ENCODE assay signal across 8 cellular contexts in the genomic region with DNA sequence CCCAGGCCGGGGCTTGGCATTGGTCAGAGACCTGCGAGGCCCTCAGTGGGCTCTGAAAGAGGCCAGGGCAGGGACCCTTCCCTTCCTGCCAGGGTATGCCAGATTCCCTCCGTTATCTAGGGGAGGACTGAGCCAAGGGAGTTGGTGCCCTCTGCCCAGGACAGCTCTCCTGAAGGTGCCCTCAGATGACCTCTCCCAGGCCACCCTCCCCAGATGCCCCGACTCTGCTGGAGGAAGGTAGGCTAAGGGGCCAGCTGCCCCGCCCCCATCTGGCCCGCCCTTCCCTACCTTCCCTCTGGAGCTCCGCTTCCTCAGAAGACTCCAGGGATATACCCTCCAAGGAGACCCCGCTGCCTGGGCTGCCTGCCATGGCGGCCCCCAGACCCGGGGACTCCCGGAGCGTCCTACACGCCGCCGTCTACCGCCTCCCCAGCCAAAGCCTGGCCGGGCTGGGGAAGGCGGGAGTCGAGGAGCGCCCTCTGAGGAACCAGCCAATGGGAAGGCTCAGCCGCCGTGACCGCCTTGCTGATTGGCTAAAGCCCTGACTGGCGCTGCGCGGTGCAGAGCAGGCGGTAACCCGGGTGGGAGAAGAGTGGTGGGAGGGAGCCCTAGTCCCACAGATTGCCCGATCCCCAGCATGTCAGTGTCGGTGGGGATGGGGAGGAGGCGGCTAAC. TPM values are rescaled to one million over a fixed set of nuclear protein-coding genes. Genes with fewer than 3 reads are reported as not detected.
DNase-seq lines count a peak whose midpoint lies in the region; TF ChIP-seq lines count a peak whose summit lies in the region.

No MANE protein-coding gene starts in this region.

- H4K20me1 ChIP-seq in SK-N-SH (ENCODE audit: insufficient read depth) = no peaks in the 10 kb centered on the region

- WGBS in SK-N-SH (ENCODE audit: low lambda C conversion rate) = 3% methylated on average over 7 of the region's 31 CpGs

- POLR2A ChIA-PET in SK-N-SH (lab: Yijun Ruan, JAX) = no interaction called here

- peak; percentile 85 for DNase-seq in A172 (ENCODE audit: low spot score)
- peak; percentile 83 for DNase-seq in GM19238 (ENCODE audit: insufficient read length, low spot score)
- DNase-seq in NCI-H1048 (lab: John Stamatoyannopoulos, UW) = peak; percentile 58
- peak; percentile 98 for DNase-seq in SK-N-SH
- DNase-seq in activated naive CD4-positive, alpha-beta T cell treated with anti-CD3 and anti-CD28 coated beads, Interleukin-2, amount 10 ng/mL, durations not matched to agents 7 days and 5 days = peak; percentile 92
- DNase-seq in glomerular endothelial cell (ENCODE audit: extremely low read depth, low read depth, low spot score) = peak; percentile 39
- DNase-seq in stromal cell of bone marrow (ENCODE audit: low read depth) = peak; percentile 65

- H3K4me3 ChIP-seq in SK-N-SH (ENCODE audit: low read depth in 2 of 2, low read length in 1 of 2) (peak overlapping the region; percentile 56 to 66), neutrophil (ENCODE audit: low read depth in 1 of 2, low read length in 1 of 2) (peak overlapping the region; percentile 25 to 29)

- peak overlapping the region; percentile 51; the same call in 1 of the 2 replicates for H3K9ac ChIP-seq in SK-N-SH

- no peak for TF ChIP-seq EP300 in SK-N-SH (IDR thresholded peaks at IDR 0.05; ENCODE audit: borderline replicate concordance in 1 of 2, low read depth in 1 of 2, low read length in 1 of 2)

- H3K79me2 ChIP-seq in SK-N-SH (ENCODE audit: insufficient read depth) = no peaks in the 10 kb centered on the region

- peak overlapping the region; percentile 78 for H2AFZ ChIP-seq in SK-N-SH (ENCODE audit: low read depth)

- H3K4me1 ChIP-seq in SK-N-SH (ENCODE audit: control insufficient read depth in 1 of 2, insufficient read depth in 2 of 2, low read depth in 1 of 2, low read length in 1 of 2) (peaks cover 7 to 20% of the 10 kb centered on the region in 2 experiments; a peak in 2 of 4 replicates), neutrophil (ENCODE audit: control insufficient read depth in 1 of 2, insufficient read depth in 1 of 2, low read depth in 1 of 2, low read length in 1 of 2) (peaks cover 7 to 12% of the 10 kb centered on the region in 2 experiments)

- TF ChIP-seq CTCF in SK-N-SH (IDR thresholded peaks at IDR 0.05) (no peak), neutrophil (IDR thresholded peaks at IDR 0.05) (no peak)

- peaks cover 78% of the 10 kb centered on the region for H3K27me3 Mint-ChIP-seq in activated naive CD4-positive, alpha-beta T cell treated with anti-CD3 and anti-CD28 coated beads, Interleukin-2, amount 10 ng/mL, durations not matched to agents 7 days and 5 days

- H3K4me2 ChIP-seq in SK-N-SH = peak overlapping the region; percentile 91

- CTCF ChIA-PET in SK-N-SH (lab: Yijun Ruan, JAX) = interaction anchor here (0.7 to 23.5 kb wide), 6 partner anchors 9 to 140 kb away, joined by 3 to 344 read pairs (median 14); partner anchors contain the start of genes CD300LG and MPP2
- CTCF ChIA-PET in activated naive CD4-positive, alpha-beta T cell treated with anti-CD3 and anti-CD28 coated beads, Interleukin-2, amount 10 ng/mL, durations not matched to agents 7 days and 5 days (lab: Charles Lee) = interaction anchor here (0.5 to 6.3 kb wide), 3 partner anchors 21 to 141 kb away, joined by 3 to 31 read pairs (median 7); no protein-coding TSS in a partner anchor

- H3K27me3 ChIP-seq in SK-N-SH (ENCODE audit: insufficient read depth) (no peaks in the 10 kb centered on the region), neutrophil (peaks cover 85% of the 10 kb centered on the region)

- no peak overlapping the region; a peak in 1 of 4 replicates for H3K27ac ChIP-seq in SK-N-SH (ENCODE audit: low read depth in 2 of 2, low read length in 1 of 2)
- H3K27ac ChIP-seq in neutrophil = no peak overlapping the region

- no peak overlapping the region for H3K27ac Mint-ChIP-seq in activated naive CD4-positive, alpha-beta T cell treated with anti-CD3 and anti-CD28 coated beads, Interleukin-2, amount 10 ng/mL, durations not matched to agents 7 days and 5 days

- no peaks in the 10 kb centered on the region for H3F3A ChIP-seq in SK-N-SH (replicated peaks; ENCODE audit: insufficient read depth)

- no peaks in the 10 kb centered on the region for H3K9me2 ChIP-seq in SK-N-SH

- peaks cover 16% of the 10 kb centered on the region for H3K4me1 Mint-ChIP-seq in activated naive CD4-positive, alpha-beta T cell treated with anti-CD3 and anti-CD28 coated beads, Interleukin-2, amount 10 ng/mL, durations not matched to agents 7 days and 5 days

- peak overlapping the region; percentile 74 for H3K4me3 Mint-ChIP-seq in activated naive CD4-positive, alpha-beta T cell treated with anti-CD3 and anti-CD28 coated beads, Interleukin-2, amount 10 ng/mL, durations not matched to agents 7 days and 5 days

- H3K9me3 ChIP-seq in SK-N-SH = no peaks in the 10 kb centered on the region
- no peaks in the 10 kb centered on the region for H3K9me3 ChIP-seq in neutrophil

- TF ChIP-seq RAD21 in SK-N-SH (IDR thresholded peaks at IDR 0.05; ENCODE audit: low read length) = no peak

- H3K36me3 ChIP-seq in SK-N-SH (replicated peaks in 1 of 2; ENCODE audit: control insufficient read depth in 1 of 2, insufficient read depth in 2 of 2, low read length in 1 of 2) (no peaks in the 10 kb centered on the region), neutrophil (no peaks in the 10 kb centered on the region)

- no peaks in the 10 kb centered on the region for H3K36me3 Mint-ChIP-seq in activated naive CD4-positive, alpha-beta T cell treated with anti-CD3 and anti-CD28 coated beads, Interleukin-2, amount 10 ng/mL, durations not matched to agents 7 days and 5 days

- H3K9me3 Mint-ChIP-seq in activated naive CD4-positive, alpha-beta T cell treated with anti-CD3 and anti-CD28 coated beads, Interleukin-2, amount 10 ng/mL, durations not matched to agents 7 days and 5 days = no peaks in the 10 kb centered on the region

TF ChIP-seq in SK-N-SH, 30 proteins besides CTCF, POLR2A, EP300 and RAD21 (continues in another document):
- no peak for TF ChIP-seq JUND (IDR thresholded peaks at IDR 0.05)
- no peak for TF ChIP-seq POLR2AphosphoS5 (IDR thresholded peaks at IDR 0.05; ENCODE audit: low read depth, low read length)
- no peak for TF ChIP-seq USF1 (IDR thresholded peaks at IDR 0.05; ENCODE audit: borderline replicate concordance, low read depth)
- no peak for TF ChIP-seq SIN3A (IDR thresholded peaks at IDR 0.05; ENCODE audit: borderline replicate concordance, low read depth, low read length)
- TF ChIP-seq IRF3 (IDR thresholded peaks at IDR 0.05; ENCODE audit: low read depth, low read length) = peak; percentile 68
- TF ChIP-seq RCOR1 (IDR thresholded peaks at IDR 0.05; ENCODE audit: low read length) = no peak
- TF ChIP-seq NRF1 (IDR thresholded peaks at IDR 0.05; ENCODE audit: low read depth, low read length) = 0 out of 2 replicates have a peak, but pooled peaks have one; percentile 26
- TF ChIP-seq YY1 (IDR thresholded peaks at IDR 0.05; ENCODE audit: low read depth) = no peak

RNA-seq across cellular contexts. Expression of gene MPP2, which starts 7.0 kb away (rescaled TPM):
- 4.8 TPM in 2 replicates for total RNA-seq in A172 (2014; rRNA removed; shearing (Covaris generic))
- polyA plus RNA-seq in SK-N-SH (2012; rRNA removed) = 8.1 and 8.3 TPM in 2 replicates
- 3.6 and 5.5 TPM in 2 replicates for polyA plus RNA-seq in SK-N-SH (2012; cell fraction: cytosol; rRNA removed)
- 10.2 and 13.4 TPM in 2 replicates for polyA plus RNA-seq in SK-N-SH (2012; cell fraction: nucleus; rRNA removed)
- 1.2 and 1.9 TPM in 2 replicates for total RNA-seq in glomerular endothelial cell

RNA-seq across cellular contexts. Expression of gene PPY, which starts 42.0 kb away (rescaled TPM):
- total RNA-seq in A172 (2014; rRNA removed; shearing (Covaris generic)) = not detected in 2 replicates
- not detected in 2 replicates for polyA plus RNA-seq in SK-N-SH (2012; rRNA removed)
- not detected in 2 replicates for polyA plus RNA-seq in SK-N-SH (2012; cell fraction: cytosol; rRNA removed)
- not detected in 2 replicates for polyA plus RNA-seq in SK-N-SH (2012; cell fraction: nucleus; rRNA removed)
- total RNA-seq in glomerular endothelial cell = not detected in 2 replicates

RNA-seq across cellular contexts. Expression of gene CD300LG, which starts 53.3 kb away (rescaled TPM):
- not detected in 2 replicates for total RNA-seq in A172 (2014; rRNA removed; shearing (Covaris generic))
- polyA plus RNA-seq in SK-N-SH (2012; rRNA removed) = not detected in 2 replicates
- not detected in 2 replicates for polyA plus RNA-seq in SK-N-SH (2012; cell fraction: cytosol; rRNA removed)
- polyA plus RNA-seq in SK-N-SH (2012; cell fraction: nucleus; rRNA removed) = not detected in 2 replicates
- total RNA-seq in glomerular endothelial cell = not detected in 2 replicates

RNA-seq across cellular contexts. Expression of gene PYY, which starts 53.4 kb away (rescaled TPM):
- total RNA-seq in A172 (2014; rRNA removed; shearing (Covaris generic)) = not detected in 2 replicates
- 0.10 and 0.21 TPM in 2 replicates for polyA plus RNA-seq in SK-N-SH (2012; rRNA removed)
- polyA plus RNA-seq in SK-N-SH (2012; cell fraction: cytosol; rRNA removed) = 0.08 and 0.14 TPM in 2 replicates
- 0.33 and 0.36 TPM in 2 replicates for polyA plus RNA-seq in SK-N-SH (2012; cell fraction: nucleus; rRNA removed)
- 0.64 TPM in 1 of 2 replicates, not detected in the other for total RNA-seq in glomerular endothelial cell

Comparison
In these comparisons a context has a peak if more than half of its experiments do, and no peak if none do; other contexts are left out.
1. DNase-seq: peak in every context shown above with its lines; median percentile 98 in SK-N-SH; 92 in activated naive CD4-positive, alpha-beta T cell treated with anti-CD3 and anti-CD28 coated beads, Interleukin-2, amount 10 ng/mL, durations not matched to agents 7 days and 5 days; 85 in A172; 83 in GM19238; 65 in stromal cell of bone marrow; 58 in NCI-H1048; 39 in glomerular endothelial cell.